29 cellular contexts compared by ENCODE assay signal in the genomic region with DNA sequence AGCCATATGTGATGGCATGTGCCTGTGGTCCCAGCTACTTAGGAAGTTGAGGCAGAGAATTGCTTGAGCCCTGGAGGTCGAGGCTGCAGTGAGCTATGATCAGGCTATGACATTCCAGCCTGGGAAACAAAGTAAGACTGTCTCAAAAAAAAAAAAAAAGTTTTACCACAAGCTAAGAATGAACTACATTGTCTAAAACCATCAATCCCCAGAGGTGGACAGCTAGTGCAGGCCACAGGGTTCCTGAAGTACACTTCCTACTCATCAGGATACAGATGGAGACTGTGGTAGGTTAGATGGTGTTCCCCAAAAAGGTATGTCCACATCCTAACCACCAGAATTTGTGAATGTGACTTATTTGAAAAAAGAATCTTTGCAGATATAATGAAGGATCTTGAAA.
DNase-seq lines count a peak whose midpoint lies in the region; ATAC-seq, FAIRE-seq and TF ChIP-seq lines count a peak whose summit lies in the region.
"Had no signal": no experiment of that assay in that cellular context is flagged by ENCODE, and none has a peak within 500 bp of the region (broad histone marks: within the 10 kb centered on the region; RNA-seq: fewer than 3 reads in every experiment).

No MANE protein-coding gene starts in this region.

- TF ChIP-seq CTCF in astrocyte (IDR thresholded peaks at IDR 0.05; ENCODE audit: insufficient read depth, low read depth, low read length): no peak

- peaks cover 24% of the 10 kb centered on the region for H3K27me3 ChIP-seq in BLaER1
- H3K27me3 ChIP-seq in CD4-positive, alpha-beta memory T cell (ENCODE audit: insufficient read depth, low read length): no peaks in the 10 kb centered on the region
- no peaks in the 10 kb centered on the region for H3K27me3 ChIP-seq in astrocyte (ENCODE audit: insufficient read depth, low read length)
- H3K27me3 ChIP-seq: foreskin keratinocyte, suprapubic skin, vagina had no signal

- peak; percentile 4 for ATAC-seq in HG03064 (IDR thresholded peaks at IDR 0.05; ENCODE audit: low read depth, unreplicated experiment)
- ATAC-seq in GM18502 (IDR thresholded peaks at IDR 0.05; ENCODE audit: poor library complexity, unreplicated experiment): no peak
- ATAC-seq: effector memory CD8-positive, alpha-beta T cell; foreskin keratinocyte; left lobe of liver; stimulated activated effector memory CD8-positive, alpha-beta T cell treated with anti-CD3 and anti-CD28 coated beads, Interleukin-12 subunit alpha, Interleukin-12 subunit beta, amount 100 ng/mL, for 72 hours had no signal

- no peak for DNase-seq in CD4-positive, alpha-beta memory T cell
- DNase-seq in astrocyte (ENCODE audit: low read depth) (peak; percentile 29), NCI-H524 treated with DMSO at 0.1 percent for 48 hours (lab: John Stamatoyannopoulos, UW) (no peak), COLO829 (ENCODE audit: low spot score) (no peak), NCI-H526 (lab: John Stamatoyannopoulos, UW) (no peak)
- DNase-seq: activated CD4-positive, alpha-beta T cell treated with anti-CD3 and anti-CD28 coated beads, Interleukin-2, amount 10 ng/mL, durations not matched to agents 7 days and 5 days; activated CD8-positive, alpha-beta memory T cell treated with anti-CD3 and anti-CD28 coated beads, Interleukin-2, amount 50 U/mL, for 4 hours; activated effector memory CD4-positive, alpha-beta T cell treated with anti-CD3 and anti-CD28 coated beads, Interleukin-2, amount 50 U/mL, for 16 hours; C1 segment of cervical spinal cord; effector memory CD8-positive, alpha-beta T cell; foreskin keratinocyte; Kasumi-1; MV-4-11; naive B cell; NCI-H1694; occipital lobe; spleen; stimulated activated CD4-positive, alpha-beta T cell treated with anti-CD3 and anti-CD28 coated beads, Interleukin-2, amount 100 ng/mL, for 48 hours had no signal

- H3K4me3 ChIP-seq in BLaER1 (no peak overlapping the region), astrocyte (ENCODE audit: insufficient read depth, low read depth, low read length) (no peak overlapping the region)
- no peak overlapping the region for H3K4me3 ChIP-seq in CD4-positive, alpha-beta memory T cell (ENCODE audit: low read length in 2 of 2)
- H3K4me3 ChIP-seq: SK-N-MC, spleen, suprapubic skin, vagina had no signal

- no peak overlapping the region for H3K27ac ChIP-seq in BLaER1
- H3K27ac ChIP-seq in CD4-positive, alpha-beta memory T cell (ENCODE audit: low read depth, low read length): peak overlapping the region; percentile 16
- H3K27ac ChIP-seq in astrocyte (ENCODE audit: low read depth, low read length): no peak overlapping the region
- H3K27ac ChIP-seq: foreskin keratinocyte, SK-N-MC, spleen, suprapubic skin, vagina had no signal

- peaks cover 62% of the 10 kb centered on the region for H4K20me1 ChIP-seq in BLaER1
- H4K20me1 ChIP-seq in astrocyte (ENCODE audit: insufficient read depth, low read length): no peaks in the 10 kb centered on the region

- no peaks in the 10 kb centered on the region for H3K27me3 Mint-ChIP-seq in CD4-positive, alpha-beta memory T cell
- H3K27me3 Mint-ChIP-seq in astrocyte (ENCODE audit: low read depth, unreplicated experiment): no peaks in the 10 kb centered on the region
- H3K27me3 Mint-ChIP-seq: activated CD4-positive, alpha-beta T cell treated with anti-CD3 and anti-CD28 coated beads, Interleukin-2, amount 10 ng/mL, durations not matched to agents 7 days and 5 days; effector memory CD8-positive, alpha-beta T cell had no signal

- FAIRE-seq in astrocyte (lab: Jason Lieb, UNC): no peak
- FAIRE-seq: bronchial epithelial cell, colon, H1 had no signal

- H3K9me3 ChIP-seq in BLaER1 (no peaks in the 10 kb centered on the region), astrocyte (ENCODE audit: insufficient read depth, low read depth, low read length) (no peaks in the 10 kb centered on the region)
- H3K9me3 ChIP-seq in CD4-positive, alpha-beta memory T cell (ENCODE audit: control insufficient read depth in 1 of 2, low read length in 2 of 2): no peaks in the 10 kb centered on the region
- H3K9me3 ChIP-seq: spleen, suprapubic skin, vagina had no signal

- intact Hi-C loops in CD4-positive, alpha-beta memory T cell (cut with micrococcal nuclease): no loop called here

- H3K9ac ChIP-seq in BLaER1: no peak overlapping the region
- H3K9ac ChIP-seq in astrocyte (ENCODE audit: low read length): no peak overlapping the region

- H3K79me2 ChIP-seq in astrocyte (ENCODE audit: insufficient read depth, low read length): peaks cover 3% of the 10 kb centered on the region

- POLR2A ChIA-PET in CD4-positive, alpha-beta memory T cell (lab: Charles Lee; ENCODE audit: partially characterized antibody): interaction anchor here (0.6 to 1.0 kb wide), 2 partner anchors 31 to 47 kb away, joined by 3 read pairs; no protein-coding TSS in a partner anchor

- peaks cover 60 to 86% (median 73%) of the 10 kb centered on the region in 4 donors for H3K4me1 Mint-ChIP-seq in CD4-positive, alpha-beta memory T cell
- H3K4me1 Mint-ChIP-seq in astrocyte (ENCODE audit: low read depth, unreplicated experiment): peaks cover 10% of the 10 kb centered on the region

- CTCF ChIA-PET in CD4-positive, alpha-beta memory T cell (lab: Charles Lee; ENCODE audit: partially characterized antibody): no interaction called here

- H3K36me3 Mint-ChIP-seq in CD4-positive, alpha-beta memory T cell: peaks cover 0 to 2% of the 10 kb centered on the region in 2 donors
- H3K36me3 Mint-ChIP-seq in astrocyte (ENCODE audit: low read depth, unreplicated experiment): no peaks in the 10 kb centered on the region

- H3K4me2 ChIP-seq in BLaER1 (peak overlapping the region; percentile 71), astrocyte (ENCODE audit: low read length) (no peak overlapping the region)

- H3K36me3 ChIP-seq in BLaER1: no peaks in the 10 kb centered on the region
- no peaks in the 10 kb centered on the region for H3K36me3 ChIP-seq in CD4-positive, alpha-beta memory T cell (ENCODE audit: insufficient read depth, low read length)
- H3K36me3 ChIP-seq in astrocyte (ENCODE audit: insufficient read depth, low read length): no peaks in the 10 kb centered on the region
- H3K36me3 ChIP-seq: spleen, suprapubic skin, vagina had no signal

- H2AFZ ChIP-seq in astrocyte (ENCODE audit: low read depth, low read length): no peak overlapping the region

- peaks cover 49% of the 10 kb centered on the region for H3K4me1 ChIP-seq in BLaER1
- H3K4me1 ChIP-seq in CD4-positive, alpha-beta memory T cell (ENCODE audit: insufficient read depth, low read length): peaks cover 68% of the 10 kb centered on the region
- H3K4me1 ChIP-seq in astrocyte (ENCODE audit: insufficient read depth, low read length): peaks cover 12% of the 10 kb centered on the region

- H3K9me3 Mint-ChIP-seq in CD4-positive, alpha-beta memory T cell: no peaks in the 10 kb centered on the region
- peaks cover 2% of the 10 kb centered on the region for H3K9me3 Mint-ChIP-seq in astrocyte (ENCODE audit: unreplicated experiment)
- H3K9me3 Mint-ChIP-seq: activated CD4-positive, alpha-beta T cell treated with anti-CD3 and anti-CD28 coated beads, Interleukin-2, amount 10 ng/mL, durations not matched to agents 7 days and 5 days; effector memory CD8-positive, alpha-beta T cell; naive B cell; stimulated activated effector memory CD8-positive, alpha-beta T cell treated with anti-CD3 and anti-CD28 coated beads, Interleukin-12 subunit alpha, Interleukin-12 subunit beta, amount 100 ng/mL, for 72 hours had no signal

- H3K4me3 Mint-ChIP-seq in CD4-positive, alpha-beta memory T cell: peak overlapping the region; percentile 2 to 75 (median 36)
- no peak overlapping the region for H3K4me3 Mint-ChIP-seq in astrocyte (ENCODE audit: unreplicated experiment)
- H3K4me3 Mint-ChIP-seq: activated CD4-positive, alpha-beta T cell treated with anti-CD3 and anti-CD28 coated beads, Interleukin-2, amount 10 ng/mL, durations not matched to agents 7 days and 5 days; naive B cell; stimulated activated effector memory CD8-positive, alpha-beta T cell treated with anti-CD3 and anti-CD28 coated beads, Interleukin-12 subunit alpha, Interleukin-12 subunit beta, amount 100 ng/mL, for 72 hours had no signal

- peak overlapping the region; percentile 65 to 98 (median 94) for H3K27ac Mint-ChIP-seq in CD4-positive, alpha-beta memory T cell
- no peak overlapping the region for H3K27ac Mint-ChIP-seq in astrocyte (ENCODE audit: unreplicated experiment)
- H3K27ac Mint-ChIP-seq: activated CD4-positive, alpha-beta T cell treated with anti-CD3 and anti-CD28 coated beads, Interleukin-2, amount 10 ng/mL, durations not matched to agents 7 days and 5 days; naive B cell had no signal
